8 cellular contexts compared by ENCODE assay signal in the genomic region with DNA sequence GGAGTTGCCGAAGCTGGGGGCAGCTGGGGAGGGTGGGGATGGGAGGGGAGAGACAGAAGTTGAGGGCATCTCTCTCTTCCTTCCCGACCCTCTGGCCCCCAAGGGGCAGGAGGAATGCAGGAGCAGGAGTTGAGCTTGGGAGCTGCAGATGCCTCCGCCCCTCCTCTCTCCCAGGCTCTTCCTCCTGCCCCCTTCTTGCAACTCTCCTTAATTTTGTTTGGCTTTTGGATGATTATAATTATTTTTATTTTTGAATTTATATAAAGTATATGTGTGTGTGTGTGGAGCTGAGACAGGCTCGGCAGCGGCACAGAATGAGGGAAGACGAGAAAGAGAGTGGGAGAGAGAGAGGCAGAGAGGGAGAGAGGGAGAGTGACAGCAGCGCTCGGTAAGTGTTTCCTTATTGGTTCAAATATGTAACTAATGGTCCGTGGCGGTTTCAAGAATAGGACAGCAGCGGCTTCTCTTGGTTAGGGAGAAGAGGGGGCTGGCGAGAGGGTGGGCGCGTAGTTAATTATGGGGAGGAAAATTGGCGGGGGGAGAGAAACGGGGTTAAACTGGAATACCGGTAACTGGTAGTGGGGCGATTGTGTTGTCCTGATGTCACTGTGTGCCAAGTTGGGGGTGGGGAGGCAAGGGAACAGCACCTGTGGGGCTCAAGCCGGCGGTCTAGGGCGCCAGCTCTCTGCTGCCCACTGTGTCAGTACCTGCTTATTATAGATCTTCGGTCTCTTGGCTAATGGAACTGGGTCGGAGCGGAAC. TPM values are rescaled to one million over a fixed set of nuclear protein-coding genes. Genes with fewer than 3 reads are reported as not detected.
DNase-seq lines count a peak whose midpoint lies in the region; ATAC-seq and TF ChIP-seq lines count a peak whose summit lies in the region.

No MANE protein-coding gene starts in this region.

- H3K27me3 ChIP-seq in CD8-positive, alpha-beta memory T cell (ENCODE audit: insufficient read depth, low read length, poor library complexity, severe bottlenecking): peaks cover 59% of the 10 kb centered on the region
- H3K27me3 ChIP-seq in Panc1 (ENCODE audit: control insufficient read depth, insufficient read depth, low read length) (no peaks in the 10 kb centered on the region), neural progenitor cell (peaks cover 100% of the 10 kb centered on the region)

- H3K27ac Mint-ChIP-seq in CD8-positive, alpha-beta memory T cell: peak overlapping the region in 7 of 8 donors; percentile 26 to 96 (median 70)
- no peak overlapping the region for H3K27ac Mint-ChIP-seq in neural progenitor cell

- no peaks in the 10 kb centered on the region for H3K79me2 ChIP-seq in neural progenitor cell (ENCODE audit: low read depth)

- no peaks in the 10 kb centered on the region for H3K36me3 ChIP-seq in CD8-positive, alpha-beta memory T cell (ENCODE audit: insufficient read depth, low read length)
- H3K36me3 ChIP-seq in Panc1 (ENCODE audit: control insufficient read depth, insufficient read depth, low read length) (peaks cover 2% of the 10 kb centered on the region; the same call in 1 of the 2 replicates), neural progenitor cell (no peaks in the 10 kb centered on the region)

- H4K20me1 ChIP-seq in neural progenitor cell (ENCODE audit: low read depth): peaks cover 82% of the 10 kb centered on the region

- CTCF ChIA-PET in CD8-positive, alpha-beta memory T cell (lab: Charles Lee): interaction anchor here (0.9 to 3.8 kb wide), 7 partner anchors 9 to 198 kb away, joined by 3 to 24 read pairs (median 5); a partner anchor contains a TSS
- CTCF ChIA-PET in Panc1 (lab: Charles Lee): interaction anchor here (0.6 to 1.1 kb wide), 8 partner anchors 12 to 235 kb away, joined by 3 to 14 read pairs (median 4); no protein-coding TSS in a partner anchor

- H2AFZ ChIP-seq in neural progenitor cell (replicated peaks): no peak overlapping the region

- no peaks in the 10 kb centered on the region for H3K36me3 Mint-ChIP-seq in CD8-positive, alpha-beta memory T cell
- H3K36me3 Mint-ChIP-seq in neural progenitor cell: no peaks in the 10 kb centered on the region

- H3K4me1 ChIP-seq in CD8-positive, alpha-beta memory T cell (ENCODE audit: insufficient read depth, low read length): peaks cover 11% of the 10 kb centered on the region
- H3K4me1 ChIP-seq in Panc1 (ENCODE audit: control insufficient read depth, insufficient read depth, low read length) (peaks cover 60% of the 10 kb centered on the region), neural progenitor cell (no peaks in the 10 kb centered on the region)

- no peak for DNase-seq in CD8-positive, alpha-beta memory T cell
- DNase-seq in Panc1 (ENCODE audit: low read depth, low spot score) (no peak), epithelial cell of esophagus (ENCODE audit: low read depth) (no peak), neural progenitor cell (ENCODE audit: low spot score) (peak; percentile 41), Kasumi-1 (lab: John Stamatoyannopoulos, UW) (no peak), NCI-H526 treated with DMSO at 0.1 percent for 48 hours (lab: John Stamatoyannopoulos, UW) (no peak)

- H3K4me3 Mint-ChIP-seq in CD8-positive, alpha-beta memory T cell: peak overlapping the region; percentile 86 to 95 (median 91)
- H3K4me3 Mint-ChIP-seq in neural progenitor cell: peak overlapping the region; percentile 74

- TF ChIP-seq CTCF in Panc1 (IDR thresholded peaks at IDR 0.05) (peak; percentile 29), epithelial cell of esophagus (IDR thresholded peaks at IDR 0.05; ENCODE audit: insufficient read depth, low read depth, low read length, missing control alignments) (no peak), neural progenitor cell (IDR thresholded peaks at IDR 0.05) (no peak)

- in situ Hi-C loops in Panc1 (cut with HindIII; ENCODE audit: low pct_unique_long_range_greater_than_20kb, low sequenced_read_pairs): no loop called here

- TSS peak; percentile 82 for BruUV-seq in Panc1 (replicated peaks; lab: Mats Ljungman, UMichigan)

- H3K9me3 Mint-ChIP-seq in CD8-positive, alpha-beta memory T cell: peaks cover 0 to 2% (median 0%) of the 10 kb centered on the region in 5 donors
- H3K9me3 Mint-ChIP-seq in neural progenitor cell: peaks cover 5% of the 10 kb centered on the region

- no peak overlapping the region for H3K9ac ChIP-seq in neural progenitor cell

- peaks cover 62 to 76% of the 10 kb centered on the region in 2 donors for H3K27me3 Mint-ChIP-seq in CD8-positive, alpha-beta memory T cell
- peaks cover 89% of the 10 kb centered on the region for H3K27me3 Mint-ChIP-seq in neural progenitor cell (ENCODE audit: insufficient read depth, low read depth)

- H3K27ac ChIP-seq in CD8-positive, alpha-beta memory T cell (ENCODE audit: low read depth, low read length): peak overlapping the region; percentile 72
- H3K27ac ChIP-seq in Panc1 (ENCODE audit: low read length): peak overlapping the region; percentile 94
- no peak overlapping the region for H3K27ac ChIP-seq in neural progenitor cell

- no peaks in the 10 kb centered on the region for H3F3A ChIP-seq in neural progenitor cell (ENCODE audit: low read depth)

- H3K4me3 ChIP-seq in CD8-positive, alpha-beta memory T cell (ENCODE audit: low read length): peak overlapping the region; percentile 86
- H3K4me3 ChIP-seq in Panc1 (ENCODE audit: low read depth in 2 of 2, low read length in 2 of 2): peak overlapping the region; percentile 72 to 91
- peak overlapping the region; percentile 41 for H3K4me3 ChIP-seq in epithelial cell of esophagus (ENCODE audit: low read length)
- peak overlapping the region; percentile 39 for H3K4me3 ChIP-seq in neural progenitor cell

- POLR2A ChIA-PET in CD8-positive, alpha-beta memory T cell (lab: Charles Lee): interaction anchor here (0.7 to 1.1 kb wide), 3 partner anchors 9 to 37 kb away, joined by 3 to 5 read pairs (median 3); a partner anchor contains a TSS
- POLR2A ChIA-PET in Panc1 (lab: Charles Lee): interaction anchor here (0.5 to 1.5 kb wide), 8 partner anchors 9 to 884 kb away, joined by 3 to 17 read pairs (median 7); a partner anchor contains a TSS

- intact Hi-C loops in Panc1 (cut with micrococcal nuclease; ENCODE audit: unreplicated experiment): no loop called here

- no peaks in the 10 kb centered on the region for H3K9me3 ChIP-seq in CD8-positive, alpha-beta memory T cell (ENCODE audit: low read length)
- H3K9me3 ChIP-seq in Panc1 (ENCODE audit: control insufficient read depth, insufficient read depth, low read depth, low read length) (no peaks in the 10 kb centered on the region), neural progenitor cell (ENCODE audit: low read depth) (no peaks in the 10 kb centered on the region)

- ATAC-seq in GM19351 (IDR thresholded peaks at IDR 0.05; ENCODE audit: unreplicated experiment): peak; percentile 29
- ATAC-seq in HG03439 (IDR thresholded peaks at IDR 0.05; ENCODE audit: unreplicated experiment): peak; percentile 30
- ATAC-seq in Panc1: peak; percentile 37

- peak overlapping the region; percentile 73 for H3K4me2 ChIP-seq in neural progenitor cell

- peaks cover 17 to 34% (median 18%) of the 10 kb centered on the region in 3 donors for H3K4me1 Mint-ChIP-seq in CD8-positive, alpha-beta memory T cell
- H3K4me1 Mint-ChIP-seq in neural progenitor cell: no peaks in the 10 kb centered on the region

RNA-seq across cellular contexts. Expression of a gene that starts 8.4 kb away (rescaled TPM):
- total RNA-seq in CD8-positive, alpha-beta memory T cell: not detected
- polyA plus RNA-seq in CD8-positive, alpha-beta memory T cell: not detected
- total RNA-seq in Panc1 (2021; ENCODE audit: unreplicated experiment) (15.3 TPM), neural progenitor cell (ENCODE audit: low replicate concordance) (not detected in 2 replicates)
- 9.5 TPM for polyA plus RNA-seq in Panc1 (2012; ENCODE audit: insufficient read length)

RNA-seq across cellular contexts. Expression of a gene that starts 11.0 kb away (rescaled TPM):
- not detected for total RNA-seq in CD8-positive, alpha-beta memory T cell
- polyA plus RNA-seq in CD8-positive, alpha-beta memory T cell: not detected
- total RNA-seq in Panc1 (2021; ENCODE audit: unreplicated experiment): 52.2 TPM
- polyA plus RNA-seq in Panc1 (2012; ENCODE audit: insufficient read length): 46.1 TPM
- not detected in 2 replicates for total RNA-seq in neural progenitor cell (ENCODE audit: low replicate concordance)

RNA-seq across cellular contexts. Expression of a gene that starts 15.6 kb away (rescaled TPM):
- not detected for total RNA-seq in CD8-positive, alpha-beta memory T cell
- not detected for polyA plus RNA-seq in CD8-positive, alpha-beta memory T cell
- total RNA-seq in Panc1 (2021; ENCODE audit: unreplicated experiment) (5.0 TPM), neural progenitor cell (ENCODE audit: low replicate concordance) (not detected in 2 replicates)
- 0.76 TPM for polyA plus RNA-seq in Panc1 (2012; ENCODE audit: insufficient read length)

RNA-seq across cellular contexts. Expression of a gene that starts 17.2 kb away (rescaled TPM):
- not detected for total RNA-seq in CD8-positive, alpha-beta memory T cell
- polyA plus RNA-seq in CD8-positive, alpha-beta memory T cell: not detected
- total RNA-seq in Panc1 (2021; ENCODE audit: unreplicated experiment) (37.2 TPM), neural progenitor cell (ENCODE audit: low replicate concordance) (not detected in 2 replicates)
- polyA plus RNA-seq in Panc1 (2012; ENCODE audit: insufficient read length): 41.2 TPM

RNA-seq across cellular contexts. Expression of a gene that starts 32.3 kb away (rescaled TPM):
- not detected for total RNA-seq in CD8-positive, alpha-beta memory T cell
- not detected for polyA plus RNA-seq in CD8-positive, alpha-beta memory T cell
- total RNA-seq in Panc1 (2021; ENCODE audit: unreplicated experiment): 154 TPM
- 178 TPM for polyA plus RNA-seq in Panc1 (2012; ENCODE audit: insufficient read length)
- total RNA-seq in neural progenitor cell (ENCODE audit: low replicate concordance): not detected in 2 replicates

Comparison
In these comparisons a context has a peak if more than half of its experiments do, and no peak if none do; other contexts are left out.
1. RNA of a gene that starts 8.4 kb away (total RNA-seq): 15.3 TPM in Panc1 (single experiment); not detected in CD8-positive, alpha-beta memory T cell and not detected in neural progenitor cell; every median in the first group is over 10 times any median in the second.
2. RNA of a gene that starts 11.0 kb away (total RNA-seq): 52.2 TPM in Panc1 (single experiment); not detected in CD8-positive, alpha-beta memory T cell and not detected in neural progenitor cell; every median in the first group is over 10 times any median in the second.
3. Peak in every context shown above with its lines, with median percentiles within 50 percentile points of each other: H3K4me3 ChIP-seq and ATAC-seq.